ENCODE assay signal across 8 cellular contexts in the genomic region with DNA sequence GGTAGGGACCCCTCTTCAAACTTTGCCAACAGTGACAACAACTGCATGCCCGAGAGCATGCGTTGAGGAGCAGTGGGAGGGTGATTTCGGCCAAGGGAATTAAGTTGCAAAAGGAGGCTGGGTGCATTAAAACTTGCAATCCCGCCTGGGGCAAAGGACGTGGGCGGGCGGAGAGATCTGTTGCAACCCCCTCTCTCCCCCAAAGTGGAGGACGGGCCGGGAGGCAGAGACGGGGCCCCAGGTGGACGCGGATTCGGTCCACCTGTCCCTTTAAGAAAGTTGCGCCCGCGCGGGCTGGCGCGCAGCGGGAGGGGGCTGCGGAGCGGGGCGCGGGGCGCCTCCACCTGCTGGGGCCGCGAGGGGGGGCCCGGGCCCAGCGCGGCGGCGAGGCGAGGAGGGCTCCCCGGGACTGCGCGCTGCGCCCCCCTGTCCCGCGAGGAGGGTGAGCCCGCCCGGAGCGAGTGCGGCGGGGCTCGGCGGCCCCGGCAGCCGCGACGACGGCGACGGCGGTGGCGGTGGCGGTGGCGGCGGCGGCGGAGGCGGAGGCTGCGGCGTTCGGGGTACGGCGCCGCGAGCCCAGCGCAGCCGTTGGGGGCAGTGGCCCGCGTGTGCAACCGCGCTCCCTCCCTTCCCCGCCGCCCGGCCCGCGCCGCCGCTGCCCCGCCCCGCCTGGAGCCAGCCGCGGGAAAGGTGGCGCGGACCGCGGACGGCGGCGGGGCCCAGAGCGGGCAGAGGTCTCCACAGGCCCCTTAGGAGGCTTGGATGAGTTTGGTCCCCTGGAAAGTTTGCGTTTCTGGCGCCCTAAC. TPM values are rescaled to one million over a fixed set of nuclear protein-coding genes. Genes with fewer than 3 reads are reported as not detected.
DNase-seq lines count a peak whose midpoint lies in the region; ATAC-seq, FAIRE-seq and TF ChIP-seq lines count a peak whose summit lies in the region.

No MANE protein-coding gene starts in this region.

- H2AFZ ChIP-seq in KMS-11 (ENCODE audit: low read depth) (peak overlapping the region; percentile 78), GM12878 (ENCODE audit: control insufficient read depth, low read depth, low read length) (no peak overlapping the region)

- H3K27me3 ChIP-seq in CD8-positive, alpha-beta T cell (ENCODE audit: insufficient read depth, low read length) = peaks cover 8% of the 10 kb centered on the region
- no peaks in the 10 kb centered on the region; the same call in 1 of the 2 replicates for H3K27me3 ChIP-seq in KMS-11 (ENCODE audit: insufficient read depth, low read depth)
- H3K27me3 ChIP-seq in GM12878 (replicated peaks in 1 of 2; ENCODE audit: control insufficient read depth in 2 of 2, insufficient read depth in 2 of 2, low read length in 1 of 2) = peaks cover 12 to 18% of the 10 kb centered on the region in 2 experiments
- H3K27me3 ChIP-seq in lung (ENCODE audit: control insufficient read depth, insufficient read depth) = no peaks in the 10 kb centered on the region
- no peaks in the 10 kb centered on the region for H3K27me3 ChIP-seq in uterus

- in situ Hi-C loops in GM12878 (cut with MboI) = no loop called here

- no peak for TF ChIP-seq POLR2A in GM12878 (IDR thresholded peaks at IDR 0.05; ENCODE audit: low read depth, low read length)
- no peak for TF ChIP-seq POLR2A in uterus (IDR thresholded peaks at IDR 0.05)

- H3K9me3 ChIP-seq in CD8-positive, alpha-beta T cell (ENCODE audit: low read length) = no peaks in the 10 kb centered on the region
- no peaks in the 10 kb centered on the region for H3K9me3 ChIP-seq in GM12878 (replicated peaks; ENCODE audit: control insufficient read depth, insufficient read depth, low read length)
- H3K9me3 ChIP-seq in lung (ENCODE audit: control insufficient read depth in 2 of 2, insufficient read depth in 1 of 2, low read length in 1 of 2) = no peaks in the 10 kb centered on the region
- no peaks in the 10 kb centered on the region for H3K9me3 ChIP-seq in uterus

- TF ChIP-seq RAD21 in GM12878 (IDR thresholded peaks at IDR 0.05; ENCODE audit: insufficient read depth, low read depth, low read length) = no peak

- H3K4me1 ChIP-seq in CD8-positive, alpha-beta T cell (ENCODE audit: insufficient read depth, low read length) = peaks cover 9% of the 10 kb centered on the region
- H3K4me1 ChIP-seq in KMS-11 (ENCODE audit: low read depth, poor library complexity, severe bottlenecking) (peaks cover 9% of the 10 kb centered on the region), GM12878 (ENCODE audit: control insufficient read depth, insufficient read depth, low read length) (no peaks in the 10 kb centered on the region), lung (ENCODE audit: control insufficient read depth in 2 of 2, insufficient read depth in 2 of 2, low read length in 2 of 2) (peaks cover 5 to 9% of the 10 kb centered on the region in 2 donors), uterus (peaks cover 0 to 9% of the 10 kb centered on the region in 2 donors)

- H3K36me3 Mint-ChIP-seq in CD8-positive, alpha-beta T cell = no peaks in the 10 kb centered on the region

- H4K20me1 ChIP-seq in KMS-11 (ENCODE audit: insufficient read depth) (no peaks in the 10 kb centered on the region), GM12878 (ENCODE audit: control insufficient read depth, insufficient read depth) (no peaks in the 10 kb centered on the region)

- H3K4me2 ChIP-seq in KMS-11 = peak overlapping the region; percentile 76
- peak overlapping the region; percentile 13; the same call in 1 of the 2 replicates for H3K4me2 ChIP-seq in GM12878 (ENCODE audit: control insufficient read depth, insufficient read depth)

- H3K27ac Mint-ChIP-seq in CD8-positive, alpha-beta T cell = no peak overlapping the region

- H3K27me3 Mint-ChIP-seq in CD8-positive, alpha-beta T cell (ENCODE audit: low read depth) = peaks cover 60% of the 10 kb centered on the region

- POLR2A ChIA-PET in CD8-positive, alpha-beta T cell (lab: Charles Lee) = no interaction called here
- POLR2A ChIA-PET in GM12878 (lab: Charles Lee) = no interaction called here

- CTCF ChIA-PET in CD8-positive, alpha-beta T cell (lab: Charles Lee) = no interaction called here
- CTCF ChIA-PET in GM12878 (lab: Yijun Ruan, JAX) = no interaction called here

- H3K4me3 ChIP-seq in CD8-positive, alpha-beta T cell (ENCODE audit: low read depth, low read length) = peak overlapping the region; percentile 35
- H3K4me3 ChIP-seq in KMS-11 (IDR thresholded peaks at IDR 0.05; ENCODE audit: insufficient read depth, low read depth, low read length) = no peak overlapping the region
- no peak overlapping the region for H3K4me3 ChIP-seq in GM12878
- H3K4me3 ChIP-seq in lung = peak overlapping the region; percentile 13
- H3K4me3 ChIP-seq in uterus = peak overlapping the region; percentile 32 to 44

- no peaks in the 10 kb centered on the region for H3K9me3 Mint-ChIP-seq in CD8-positive, alpha-beta T cell

- peak; percentile 17 for ATAC-seq in CD8-positive, alpha-beta T cell
- ATAC-seq in GM12878 (no peak), lung (ENCODE audit: insufficient read depth, low FRiP score) (no peak), HG02870 (IDR thresholded peaks at IDR 0.05; ENCODE audit: unreplicated experiment) (no peak)

- peak overlapping the region; percentile 82 for H3K4me3 Mint-ChIP-seq in CD8-positive, alpha-beta T cell

- TF ChIP-seq CTCF in CD8-positive, alpha-beta T cell (IDR thresholded peaks at IDR 0.05) = no peak
- no peak for TF ChIP-seq CTCF in KMS-11 (conservative IDR thresholded peaks at IDR 0.05; ENCODE audit: low read depth, low read length)
- no peak for TF ChIP-seq CTCF in GM12878 (IDR thresholded peaks at IDR 0.05 in 2 of 3, conservative IDR thresholded peaks at IDR 0.05 in 1 of 3; ENCODE audit: control insufficient read depth in 2 of 3, extremely low read depth in 1 of 3, insufficient read depth in 1 of 3, low read depth in 3 of 3, low read length in 3 of 3)
- TF ChIP-seq CTCF in lung (IDR thresholded peaks at IDR 0.05; ENCODE audit: control extremely low read depth, extremely low read depth) = no peak
- TF ChIP-seq CTCF in uterus (IDR thresholded peaks at IDR 0.05) = no peak

- no peak for DNase-seq in CD8-positive, alpha-beta T cell
- DNase-seq in GM12878 (ENCODE audit: low read depth, low spot score) (no peak), lung (ENCODE audit: low spot score) (no peak), uterus (no peak), kidney glomerular epithelial cell (lab: John Stamatoyannopoulos, UW) (no peak), NCI-H2029 treated with DMSO at 0.1 percent for 48 hours (lab: John Stamatoyannopoulos, UW) (no peak)

- RAD21 ChIA-PET in GM12878 (lab: Charles Lee; ENCODE audit: unreplicated experiment) = no interaction called here

- SMC1A ChIA-PET in GM12878 (lab: Charles Lee; ENCODE audit: uncharacterized antibody, unreplicated experiment) = no interaction called here

- H3K27ac ChIP-seq in CD8-positive, alpha-beta T cell (ENCODE audit: low read depth, low read length) = no peak overlapping the region
- peak overlapping the region; percentile 50 for H3K27ac ChIP-seq in KMS-11
- H3K27ac ChIP-seq in GM12878 (ENCODE audit: control insufficient read depth, insufficient read depth) = no peak overlapping the region
- no peak overlapping the region for H3K27ac ChIP-seq in lung (ENCODE audit: low read depth in 1 of 2, low read length in 1 of 2)
- H3K27ac ChIP-seq in uterus = no peak overlapping the region

- no peaks in the 10 kb centered on the region for H3K36me3 ChIP-seq in CD8-positive, alpha-beta T cell (ENCODE audit: insufficient read depth, low read length)
- H3K36me3 ChIP-seq in KMS-11 (ENCODE audit: insufficient read depth) (no peaks in the 10 kb centered on the region), GM12878 (ENCODE audit: control insufficient read depth in 2 of 2, insufficient read depth in 2 of 2, low read length in 1 of 2) (no peaks in the 10 kb centered on the region), lung (ENCODE audit: control insufficient read depth in 2 of 2, insufficient read depth in 2 of 2, low read length in 2 of 2) (no peaks in the 10 kb centered on the region), uterus (no peaks in the 10 kb centered on the region)

- FAIRE-seq in GM12878 (lab: Jason Lieb, UNC) = no peak

- TF ChIP-seq EP300 in GM12878 (IDR thresholded peaks at IDR 0.05; ENCODE audit: borderline replicate concordance in 1 of 2, control insufficient read depth in 1 of 2, low read depth in 2 of 2, low read length in 2 of 2) = no peak

- 2% methylated on average over 46 of the region's 95 CpGs for WGBS in GM12878 (ENCODE audit: insufficient coverage, insufficient replicate concordance, low lambda C conversion rate, missing lambda C conversion rate)
- 1% methylated on average over 34 to 95 of the region's 95 CpGs for WGBS in lung, 2 donors

- peaks cover 9% of the 10 kb centered on the region for H3K4me1 Mint-ChIP-seq in CD8-positive, alpha-beta T cell (ENCODE audit: low read depth)

- no TSS peak for BruUV-seq in GM12878 (replicated peaks; lab: Mats Ljungman, UMichigan)

- H3K79me2 ChIP-seq in KMS-11 (ENCODE audit: insufficient read depth, low read depth) (no peaks in the 10 kb centered on the region), GM12878 (ENCODE audit: control insufficient read depth, insufficient read depth, low read length) (no peaks in the 10 kb centered on the region)

- H3K9ac ChIP-seq in KMS-11 (peak overlapping the region; percentile 61; the same call in 1 of the 2 replicates), GM12878 (ENCODE audit: control insufficient read depth, insufficient read depth, low read length) (no peak overlapping the region)

- intact Hi-C loops in CD8-positive, alpha-beta T cell (cut with DNase I, micrococcal nuclease) = no loop called here
- intact Hi-C loops in GM12878 (cut with micrococcal nuclease; ENCODE audit: unreplicated experiment) = no loop called here
- intact Hi-C loops in uterus (cut with DNase I; ENCODE audit: low total_unique reads) = no loop called here

RNA-seq across cellular contexts. Expression of a gene that starts 0.6 kb away (rescaled TPM):
- not detected for total RNA-seq in CD8-positive, alpha-beta T cell
- total RNA-seq in GM12878 (2013; cell fraction: nucleolus; rRNA removed) = not detected in 2 replicates
- total RNA-seq in GM12878 (2014; rRNA removed) = not detected in 2 replicates
- total RNA-seq in GM12878 (2014; rRNA removed; fragmentation: Illumina TruSeq; extraction: Trizol) = not detected in 2 replicates
- total RNA-seq in GM12878 (2021) = not detected in 2 replicates
- not detected for polyA plus RNA-seq in GM12878 (2011; ENCODE audit: low read depth)
- not detected in 2 replicates for polyA plus RNA-seq in GM12878 (2011; rRNA removed)
- not detected in 2 replicates for polyA plus RNA-seq in GM12878 (2011; cell fraction: cytosol; rRNA removed)
- polyA plus RNA-seq in GM12878 (2011; cell fraction: nucleus; rRNA removed) = not detected in 2 replicates
- polyA plus RNA-seq in GM12878 (2012) = not detected in 2 replicates
- not detected in 2 replicates for polyA plus RNA-seq in GM12878 (2014; fragmentation: Illumina TruSeq; extraction: Trizol)
- polyA plus RNA-seq in GM12878 (2014; fragmentation: Nextera tagmentation; extraction: Ambion mirVana) = not detected
- polyA plus RNA-seq in GM12878 (2014; rRNA removed) = not detected in 2 replicates
- polyA plus RNA-seq in GM12878 (2016; fragmentation: Nextera tagmentation; extraction: Ambion mirVana) = not detected
- polyA minus RNA-seq in GM12878 (2011; rRNA and poly(A)+ RNA removed) = not detected in 2 replicates
- polyA minus RNA-seq in GM12878 (2011; cell fraction: cytosol; rRNA and poly(A)+ RNA removed) = not detected in 2 replicates
- not detected in 2 replicates for polyA minus RNA-seq in GM12878 (2011; cell fraction: nucleus; rRNA and poly(A)+ RNA removed)
- under 1 TPM; 0.25 to 0.26 TPM for total RNA-seq in lung
- under 1 TPM; 0.04 to 0.06 TPM for polyA plus RNA-seq in lung
- total RNA-seq in uterus = not detected

RNA-seq across cellular contexts. Expression of a gene that starts 38.1 kb away (rescaled TPM):
- total RNA-seq in CD8-positive, alpha-beta T cell = not detected
- not detected in 2 replicates for total RNA-seq in GM12878 (2013; cell fraction: nucleolus; rRNA removed)
- total RNA-seq in GM12878 (2014; rRNA removed) (not detected in 2 replicates), GM12878 (2014; rRNA removed; fragmentation: Illumina TruSeq; extraction: Trizol) (not detected in 2 replicates), GM12878 (2021) (not detected in 2 replicates), lung (under 1 TPM in 1 of 2 donors, not detected in 1; 0.15 TPM), uterus (not detected)
- polyA plus RNA-seq in GM12878 (2011; ENCODE audit: low read depth) = not detected
- polyA plus RNA-seq in GM12878 (2011; rRNA removed) (not detected in 2 replicates), GM12878 (2014; fragmentation: Illumina TruSeq; extraction: Trizol) (not detected in 2 replicates), GM12878 (2014; fragmentation: Nextera tagmentation; extraction: Ambion mirVana) (under 1 TPM in 1 of 2 experiments, not detected in 1; 0.05 TPM), GM12878 (2014; rRNA removed) (0.03 TPM in 1 of 2 replicates, not detected in the other), GM12878 (2016; fragmentation: Nextera tagmentation; extraction: Ambion mirVana) (not detected), lung (under 1 TPM; 0.06 to 0.09 TPM)
- not detected in 2 replicates for polyA plus RNA-seq in GM12878 (2011; cell fraction: cytosol; rRNA removed)
- polyA plus RNA-seq in GM12878 (2011; cell fraction: nucleus; rRNA removed) = not detected in 2 replicates
- polyA plus RNA-seq in GM12878 (2012) = 0.04 TPM in 1 of 2 replicates, not detected in the other
- not detected in 2 replicates for polyA minus RNA-seq in GM12878 (2011; rRNA and poly(A)+ RNA removed)
- polyA minus RNA-seq in GM12878 (2011; cell fraction: cytosol; rRNA and poly(A)+ RNA removed) = not detected in 2 replicates
- not detected in 2 replicates for polyA minus RNA-seq in GM12878 (2011; cell fraction: nucleus; rRNA and poly(A)+ RNA removed)

Comparison
In these comparisons a context has a peak if more than half of its experiments do, and no peak if none do; other contexts are left out.
1. H3K4me3 ChIP-seq: peak in CD8-positive, alpha-beta T cell (single experiment), lung (single experiment) and uterus (2 of 2); none in KMS-11 (single experiment) and GM12878 (single experiment).